In the genomic region with DNA sequence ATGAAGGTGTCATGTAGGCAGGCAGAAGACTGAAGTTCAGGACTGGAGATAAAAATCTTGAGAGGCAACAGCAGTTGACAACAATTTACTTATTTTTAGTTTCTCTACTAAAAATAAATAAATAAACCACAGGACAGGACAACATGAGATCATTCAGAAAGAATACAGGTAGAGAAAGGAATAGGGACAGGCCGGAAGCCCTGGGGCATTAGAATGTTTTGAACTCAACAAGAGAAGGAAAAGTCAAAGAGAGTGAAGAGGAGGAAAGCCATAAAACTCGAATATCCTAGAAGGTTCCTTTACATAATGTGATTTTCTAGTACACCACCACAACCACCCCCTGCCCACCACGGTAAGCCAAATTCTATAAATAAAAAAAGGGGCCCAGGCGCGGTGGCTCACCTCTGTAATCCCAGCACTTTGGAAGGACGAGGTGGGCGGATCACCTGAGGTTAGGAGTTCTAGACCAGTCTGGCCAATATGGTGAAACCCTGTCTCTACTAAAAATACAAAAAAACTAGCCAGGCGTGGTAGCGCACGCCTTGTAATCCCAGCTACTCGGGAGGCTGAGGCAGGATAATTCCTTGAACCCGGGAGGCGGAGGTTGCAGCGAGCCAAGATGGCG, we compare ENCODE assay signal across 15 cellular contexts. TPM values are rescaled to one million over a fixed set of nuclear protein-coding genes. Genes with fewer than 3 reads are reported as not detected.
DNase-seq lines count a peak whose midpoint lies in the region; ATAC-seq and TF ChIP-seq lines count a peak whose summit lies in the region.
"Had no signal": no experiment of that assay in that cellular context is flagged by ENCODE, and none has a peak within 500 bp of the region (broad histone marks: within the 10 kb centered on the region; RNA-seq: fewer than 3 reads in every experiment).

No MANE protein-coding gene starts in this region.

- peak overlapping the region; percentile 37 for H3K27ac Mint-ChIP-seq in activated T-cell treated with anti-CD3 and anti-CD28 coated beads, Interleukin-2, amount 50 U/mL, for 24 hours
- H3K27ac Mint-ChIP-seq in activated T-helper 17 cell treated with anti-CD3 and anti-CD28 coated beads, Interleukin-2, amount 50 U/mL, for 72 hours = peak overlapping the region; percentile 37

- POLR2A ChIA-PET in HEK293 (lab: Yijun Ruan, JAX) = no interaction called here

- H3K9me3 Mint-ChIP-seq in activated T-cell treated with anti-CD3 and anti-CD28 coated beads, Interleukin-2, amount 50 U/mL, for 24 hours = no peaks in the 10 kb centered on the region
- H3K9me3 Mint-ChIP-seq in activated T-cell treated with anti-CD3 and anti-CD28 coated beads, Interleukin-2, amount 50 U/mL, for 4 hours = no peaks in the 10 kb centered on the region
- H3K9me3 Mint-ChIP-seq in activated T-helper 17 cell treated with anti-CD3 and anti-CD28 coated beads, Interleukin-2, amount 50 U/mL, for 72 hours = no peaks in the 10 kb centered on the region

- no peaks in the 10 kb centered on the region for H3K9me3 ChIP-seq in HEK293 (ENCODE audit: control insufficient read depth, insufficient read depth, low read depth, low read length)
- no peaks in the 10 kb centered on the region for H3K9me3 ChIP-seq in neutrophil

- H3K27ac ChIP-seq in HEK293 (ENCODE audit: extremely low read depth, low read depth, low read length) (no peak overlapping the region), neutrophil (peak overlapping the region; percentile 3)
- H3K27ac ChIP-seq: PC-9 had no signal

- H3K4me3 Mint-ChIP-seq in activated T-cell treated with anti-CD3 and anti-CD28 coated beads, Interleukin-2, amount 50 U/mL, for 24 hours = no peak overlapping the region
- no peak overlapping the region for H3K4me3 Mint-ChIP-seq in activated T-cell treated with anti-CD3 and anti-CD28 coated beads, Interleukin-2, amount 50 U/mL, for 4 hours
- no peak overlapping the region for H3K4me3 Mint-ChIP-seq in activated T-helper 17 cell treated with anti-CD3 and anti-CD28 coated beads, Interleukin-2, amount 50 U/mL, for 72 hours

- H3K4me1 Mint-ChIP-seq in activated T-cell treated with anti-CD3 and anti-CD28 coated beads, Interleukin-2, amount 50 U/mL, for 24 hours (ENCODE audit: low read depth) = peaks cover 26% of the 10 kb centered on the region
- H3K4me1 Mint-ChIP-seq in activated T-cell treated with anti-CD3 and anti-CD28 coated beads, Interleukin-2, amount 50 U/mL, for 4 hours (ENCODE audit: low read depth) = peaks cover 28% of the 10 kb centered on the region
- H3K4me1 Mint-ChIP-seq in activated T-helper 17 cell treated with anti-CD3 and anti-CD28 coated beads, Interleukin-2, amount 50 U/mL, for 72 hours = peaks cover 18% of the 10 kb centered on the region

- CTCF ChIA-PET in HEK293 (lab: Yijun Ruan, JAX) = no interaction called here

- no peaks in the 10 kb centered on the region for H3K27me3 Mint-ChIP-seq in activated T-cell treated with anti-CD3 and anti-CD28 coated beads, Interleukin-2, amount 50 U/mL, for 24 hours
- H3K27me3 Mint-ChIP-seq in activated T-cell treated with anti-CD3 and anti-CD28 coated beads, Interleukin-2, amount 50 U/mL, for 4 hours (ENCODE audit: low read depth) = no peaks in the 10 kb centered on the region
- no peaks in the 10 kb centered on the region for H3K27me3 Mint-ChIP-seq in activated T-helper 17 cell treated with anti-CD3 and anti-CD28 coated beads, Interleukin-2, amount 50 U/mL, for 72 hours

- H3K36me3 ChIP-seq in HEK293 (ENCODE audit: control insufficient read depth in 2 of 2, insufficient read depth in 1 of 2, low read length in 2 of 2) (peaks cover 0 to 4% of the 10 kb centered on the region in 2 experiments; a peak in 1 of 3 replicates), neutrophil (peaks cover 6% of the 10 kb centered on the region)

- DNase-seq in activated T-cell treated with anti-CD3 and anti-CD28 coated beads, Interleukin-2, amount 50 U/mL, for 24 hours = no peak
- no peak for DNase-seq in activated T-cell treated with anti-CD3 and anti-CD28 coated beads, Interleukin-2, amount 50 U/mL, for 4 hours
- DNase-seq in NCI-H2107 treated with DMSO at 0.1 percent for 48 hours (lab: John Stamatoyannopoulos, UW; ENCODE audit: unreplicated experiment) = no peak
- DNase-seq in LoVo (ENCODE audit: low spot score) = no peak
- DNase-seq: 8988T, DMS79 treated with DMSO at 0.1 percent for 48 hours, Kasumi-1, NCI-H1436, NCI-H2029 treated with DMSO at 0.1 percent for 48 hours, NCI-H774, PC-9 had no signal

- H3K4me1 ChIP-seq in HEK293 (ENCODE audit: control insufficient read depth, insufficient read depth, low read length) (no peaks in the 10 kb centered on the region), neutrophil (ENCODE audit: control insufficient read depth in 1 of 2, insufficient read depth in 1 of 2, low read depth in 1 of 2, low read length in 1 of 2) (peaks cover 31 to 45% of the 10 kb centered on the region in 2 experiments)

- H3K36me3 Mint-ChIP-seq in activated T-cell treated with anti-CD3 and anti-CD28 coated beads, Interleukin-2, amount 50 U/mL, for 24 hours (ENCODE audit: low read depth) = peaks cover 43% of the 10 kb centered on the region
- H3K36me3 Mint-ChIP-seq in activated T-cell treated with anti-CD3 and anti-CD28 coated beads, Interleukin-2, amount 50 U/mL, for 4 hours (ENCODE audit: insufficient read depth) = peaks cover 14% of the 10 kb centered on the region
- H3K36me3 Mint-ChIP-seq in activated T-helper 17 cell treated with anti-CD3 and anti-CD28 coated beads, Interleukin-2, amount 50 U/mL, for 72 hours (ENCODE audit: low read depth) = peaks cover 17% of the 10 kb centered on the region

- H3K27me3 ChIP-seq in neutrophil = no peaks in the 10 kb centered on the region

- no peak for ATAC-seq in activated T-cell treated with anti-CD3 and anti-CD28 coated beads, Interleukin-2, amount 50 U/mL, for 4 hours
- ATAC-seq in activated T-helper 17 cell treated with anti-CD3 and anti-CD28 coated beads, Interleukin-2, amount 50 U/mL, for 72 hours (replicated peaks) = no peak
- no peak for ATAC-seq in GM19328 (IDR thresholded peaks at IDR 0.05; ENCODE audit: unreplicated experiment)

- no peak for TF ChIP-seq CTCF in HEK293 (tag by site-specific recombination; IDR thresholded peaks at IDR 0.05)
- no peak for TF ChIP-seq CTCF in neutrophil (IDR thresholded peaks at IDR 0.05)

- H3K4me3 ChIP-seq in HEK293 (ENCODE audit: low read depth, low read length) (no peak overlapping the region), neutrophil (ENCODE audit: low read depth in 1 of 2, low read length in 1 of 2) (no peak overlapping the region)
- H3K4me3 ChIP-seq: PC-9 had no signal

TF ChIP-seq in HEK293, 187 proteins besides CTCF, POLR2A, EP300 and RAD21:
- TF ChIP-seq, protein P1, sequence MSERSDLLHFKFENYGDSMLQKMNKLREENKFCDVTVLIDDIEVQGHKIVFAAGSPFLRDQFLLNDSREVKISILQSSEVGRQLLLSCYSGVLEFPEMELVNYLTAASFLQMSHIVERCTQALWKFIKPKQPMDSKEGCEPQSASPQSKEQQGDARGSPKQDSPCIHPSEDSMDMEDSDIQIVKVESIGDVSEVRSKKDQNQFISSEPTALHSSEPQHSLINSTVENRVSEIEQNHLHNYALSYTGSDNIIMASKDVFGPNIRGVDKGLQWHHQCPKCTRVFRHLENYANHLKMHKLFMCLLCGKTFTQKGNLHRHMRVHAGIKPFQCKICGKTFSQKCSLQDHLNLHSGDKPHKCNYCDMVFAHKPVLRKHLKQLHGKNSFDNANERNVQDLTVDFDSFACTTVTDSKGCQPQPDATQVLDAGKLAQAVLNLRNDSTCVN (tag by site-specific recombination; optimal IDR thresholded peaks at IDR 0.05) = peak; percentile 13
- TF ChIP-seq ZNF549 (tag by site-specific recombination; IDR thresholded peaks at IDR 0.05) = no peak
- TF ChIP-seq ZNF37A (tag by site-specific recombination; IDR thresholded peaks at IDR 0.05) = no peak
- TF ChIP-seq OSR2 (tag by site-specific recombination; IDR thresholded peaks at IDR 0.05) = no peak
- TF ChIP-seq ZNF626 (tag by site-specific recombination; IDR thresholded peaks at IDR 0.05) = no peak
- TF ChIP-seq ZNF623 (tag by site-specific recombination; IDR thresholded peaks at IDR 0.05) = no peak

RNA-seq across cellular contexts. Expression of a gene that starts 4.7 kb away (rescaled TPM):
- 10 to 100 TPM; 16.1 to 19.0 (median 17.9) TPM for total RNA-seq in activated T-cell treated with anti-CD3 and anti-CD28 coated beads, Interleukin-2, amount 50 U/mL, for 4 hours
- 10 to 100 TPM; 17.2 to 20.3 TPM for total RNA-seq in activated T-helper 17 cell treated with anti-CD3 and anti-CD28 coated beads, Interleukin-2, amount 50 U/mL, for 72 hours
